Comparison of ENCODE assay signal across 8 cellular contexts in genomic region chr20:64049060-64049886, GRCh38. TPM values are rescaled to one million over a fixed set of nuclear protein-coding genes. Genes with fewer than 3 reads are reported as not detected.
DNase-seq lines count a peak whose midpoint lies in the region; ATAC-seq and TF ChIP-seq lines count a peak whose summit lies in the region.

SOX18 (minus strand) TSS chr20:64049639; CDS start chr20:64049516, 123 bp downstream.

- H3K27ac Mint-ChIP-seq in nephron: no peak within 1 kb of the TSS

- H3K27me3 ChIP-seq in Peyer's patch: peaks cover 0 to 32% of the 10 kb centered on the region in 2 donors
- H3K27me3 ChIP-seq in ectodermal cell (ENCODE audit: control insufficient read depth, insufficient read depth, low read length, poor library complexity, severe bottlenecking): peaks cover 82% of the 10 kb centered on the region
- peaks cover 72% of the 10 kb centered on the region for H3K27me3 ChIP-seq in colonic mucosa

- peaks cover 73% of the 10 kb centered on the region for H3K27me3 Mint-ChIP-seq in nephron (ENCODE audit: low read depth)

- H3K27ac ChIP-seq in Peyer's patch (peak within 1 kb of the TSS in 3 of 4 donors; percentile 31 to 65 (median 59)), ectodermal cell (ENCODE audit: insufficient read depth, low read depth, low read length, poor library complexity, severe bottlenecking) (no peak within 1 kb of the TSS), colonic mucosa (no peak within 1 kb of the TSS)

- intact Hi-C loops in colonic mucosa (cut with DNase I): no loop called here

- peak; percentile 68 for DNase-seq in GM13976 (ENCODE audit: low spot score)
- no peak for DNase-seq in Peyer's patch
- DNase-seq in KBM-7: no peak
- DNase-seq in activated CD8-positive, alpha-beta memory T cell treated with anti-CD3 and anti-CD28 coated beads, Interleukin-2, amount 50 U/mL, for 48 hours: no peak
- DNase-seq in colonic mucosa: no peak

- H3K36me3 ChIP-seq in Peyer's patch: no peaks in the 10 kb centered on the region
- H3K36me3 ChIP-seq in ectodermal cell (ENCODE audit: control insufficient read depth, insufficient read depth, low read length): no peaks in the 10 kb centered on the region
- H3K36me3 ChIP-seq in colonic mucosa: no peaks in the 10 kb centered on the region

- H3K4me1 ChIP-seq in Peyer's patch: peaks cover 0 to 24% (median 9%) of the 10 kb centered on the region in 4 donors
- peaks cover 24% of the 10 kb centered on the region for H3K4me1 ChIP-seq in ectodermal cell (ENCODE audit: control insufficient read depth, insufficient read depth, low read length)
- no peaks in the 10 kb centered on the region for H3K4me1 ChIP-seq in colonic mucosa

- in situ Hi-C loops in GM13976 (cut with MboI; ENCODE audit: low sequenced_read_pairs, unreplicated experiment) (no loop called here), KBM-7 (cut with MboI; ENCODE audit: low pct_unique_long_range_greater_than_20kb, low sequenced_read_pairs) (no loop called here)

- no peaks in the 10 kb centered on the region for H3K9me3 ChIP-seq in Peyer's patch
- H3K9me3 ChIP-seq in ectodermal cell (ENCODE audit: control insufficient read depth, low read length): no peaks in the 10 kb centered on the region
- H3K9me3 ChIP-seq in colonic mucosa: no peaks in the 10 kb centered on the region

- peak within 1 kb of the TSS; percentile 47 to 74 (median 73) for H3K4me3 Mint-ChIP-seq in nephron

- no peak within 1 kb of the TSS for H3K9ac ChIP-seq in colonic mucosa (ENCODE audit: low read depth in 2 of 2, low read length in 2 of 2)

- no peaks in the 10 kb centered on the region for H3K36me3 Mint-ChIP-seq in nephron (ENCODE audit: low read depth)

- 1% methylated on average over 104 to 105 of the region's 112 CpGs for WGBS in ectodermal cell, 2 experiments

- TF ChIP-seq CTCF in GM13976 (IDR thresholded peaks at IDR 0.05; ENCODE audit: borderline replicate concordance, control extremely low read depth, extremely low read depth, insufficient read depth, missing control alignments): no peak
- TF ChIP-seq CTCF in Peyer's patch (IDR thresholded peaks at IDR 0.05): no peak
- TF ChIP-seq CTCF in nephron (IDR thresholded peaks at IDR 0.05; ENCODE audit: unreplicated experiment in 3 of 3): no peak
- TF ChIP-seq CTCF in colonic mucosa (IDR thresholded peaks at IDR 0.05): no peak

- peaks cover 7% of the 10 kb centered on the region for H3K4me1 Mint-ChIP-seq in nephron

- H3K4me3 ChIP-seq in Peyer's patch (peak within 1 kb of the TSS in 3 of 4 donors; percentile 36 to 37 (median 37)), ectodermal cell (ENCODE audit: insufficient read depth, low read depth, low read length) (peak within 1 kb of the TSS; percentile 12), colonic mucosa (no peak within 1 kb of the TSS)

- H3K9me3 Mint-ChIP-seq in nephron: no peaks in the 10 kb centered on the region

- no peak for ATAC-seq in HG03520 (IDR thresholded peaks at IDR 0.05; ENCODE audit: unreplicated experiment)

- TF ChIP-seq POLR2A in Peyer's patch (IDR thresholded peaks at IDR 0.05): no peak

RNA-seq across cellular contexts. Expression of gene SOX18, which starts in this region (rescaled TPM):
- total RNA-seq in Peyer's patch (1 to 10 TPM in 3 of 4 donors, not detected in 1; 2.8 to 6.6 (median 3.4) TPM), colonic mucosa (10 to 100 TPM in 1 of 2 donors, 1 to 10 TPM in 1; 8.4 to 26.8 TPM)
- polyA plus RNA-seq in ectodermal cell (2013, experiment 1 of 4): 0.20 TPM
- polyA plus RNA-seq in ectodermal cell (2013, experiment 2 of 4): 0.16 TPM
- polyA plus RNA-seq in ectodermal cell (2013, experiment 3 of 4): 0.16 TPM
- 0.20 TPM for polyA plus RNA-seq in ectodermal cell (2013, experiment 4 of 4)

Comparison
In these comparisons a context has a peak if more than half of its experiments do, and no peak if none do; other contexts are left out.
1. H3K27ac ChIP-seq: peak in Peyer's patch (3 of 4); none in ectodermal cell (single experiment) and colonic mucosa (single experiment).